Comparison of ENCODE assay signal across 19 cellular contexts in genomic region chr5:34026089-34026761, GRCh38. TPM values are rescaled to one million over a fixed set of nuclear protein-coding genes. Genes with fewer than 3 reads are reported as not detected.
DNase-seq lines count a peak whose midpoint lies in the region; ATAC-seq and TF ChIP-seq lines count a peak whose summit lies in the region.
"Had no signal": no experiment of that assay in that cellular context is flagged by ENCODE, and none has a peak within 500 bp of the region (broad histone marks: within the 10 kb centered on the region; RNA-seq: fewer than 3 reads in every experiment).

No MANE protein-coding gene starts in this region.

- H3K27ac Mint-ChIP-seq in MCF 10A (ENCODE audit: low read depth, unreplicated experiment) (peak overlapping the region; percentile 34), type B pancreatic cell (peak overlapping the region; percentile 7)

- H3K27me3 Mint-ChIP-seq in MCF 10A (ENCODE audit: insufficient read depth, unreplicated experiment) (no peaks in the 10 kb centered on the region), type B pancreatic cell (no peaks in the 10 kb centered on the region)
- H3K27me3 Mint-ChIP-seq: CD4-positive, alpha-beta memory T cell had no signal

- no peak overlapping the region for H3K27ac ChIP-seq in breast epithelium
- no peak overlapping the region for H3K27ac ChIP-seq in PC-9
- no peak overlapping the region for H3K27ac ChIP-seq in MM.1S (ENCODE audit: low read length)
- H3K27ac ChIP-seq: RWPE1, SJCRH30 had no signal

- intact Hi-C loops in MCF 10A (cut with micrococcal nuclease): no loop called here
- intact Hi-C loops in breast epithelium (cut with DNase I; ENCODE audit: low total_unique reads): no loop called here
- intact Hi-C loops in PC-9 (cut with micrococcal nuclease; ENCODE audit: unreplicated experiment): no loop called here

- no peak for TF ChIP-seq POLR2A in breast epithelium (IDR thresholded peaks at IDR 0.05)

- no peak for TF ChIP-seq CTCF in MCF 10A (IDR thresholded peaks at IDR 0.05; ENCODE audit: unreplicated experiment)
- TF ChIP-seq CTCF in breast epithelium (IDR thresholded peaks at IDR 0.05): no peak
- TF ChIP-seq CTCF in PC-9 (conservative IDR thresholded peaks at IDR 0.05): no peak
- TF ChIP-seq CTCF in type B pancreatic cell (conservative IDR thresholded peaks at IDR 0.05): no peak
- TF ChIP-seq CTCF in MM.1S (IDR thresholded peaks at IDR 0.05; ENCODE audit: low read length): no peak

- BruUV-seq in MCF 10A (replicated peaks; lab: Mats Ljungman, UMichigan) (no TSS peak), PC-9 (replicated peaks; lab: Mats Ljungman, UMichigan) (no TSS peak)

- H3K79me2 ChIP-seq in PC-9 (ENCODE audit: low read depth) (no peaks in the 10 kb centered on the region), MM.1S (ENCODE audit: low read length) (no peaks in the 10 kb centered on the region)

- H3K27me3 ChIP-seq in breast epithelium (no peaks in the 10 kb centered on the region), PC-9 (ENCODE audit: insufficient read depth, low read depth) (no peaks in the 10 kb centered on the region), MM.1S (replicated peaks; ENCODE audit: insufficient read depth, low read length) (no peaks in the 10 kb centered on the region)
- H3K27me3 ChIP-seq: SJCRH30 had no signal

- H3K4me3 ChIP-seq in breast epithelium (no peak overlapping the region), PC-9 (no peak overlapping the region), MM.1S (ENCODE audit: low read length) (no peak overlapping the region)
- H3K4me3 ChIP-seq: SJCRH30 had no signal

- peaks cover 4% of the 10 kb centered on the region for H3K36me3 Mint-ChIP-seq in MCF 10A (ENCODE audit: insufficient read depth, unreplicated experiment)
- peaks cover 17% of the 10 kb centered on the region for H3K36me3 Mint-ChIP-seq in type B pancreatic cell

- H3K9me3 Mint-ChIP-seq in MCF 10A (ENCODE audit: unreplicated experiment) (no peaks in the 10 kb centered on the region), type B pancreatic cell (no peaks in the 10 kb centered on the region)
- H3K9me3 Mint-ChIP-seq: CD4-positive, alpha-beta memory T cell had no signal

- H3K4me3 Mint-ChIP-seq in MCF 10A (ENCODE audit: unreplicated experiment) (no peak overlapping the region), type B pancreatic cell (no peak overlapping the region)
- H3K4me3 Mint-ChIP-seq: CD4-positive, alpha-beta memory T cell had no signal

- H3K9me2 ChIP-seq in PC-9 (ENCODE audit: insufficient read depth) (no peaks in the 10 kb centered on the region), MM.1S (replicated peaks; ENCODE audit: insufficient read depth, low read length) (no peaks in the 10 kb centered on the region)

- no peaks in the 10 kb centered on the region for H3F3A ChIP-seq in PC-9 (ENCODE audit: insufficient read depth, low read depth)
- H3F3A ChIP-seq in MM.1S (ENCODE audit: insufficient read depth, low read length): 0 out of 2 replicates have a peak, but pooled peaks cover 5% of the 10 kb centered on the region

- no peaks in the 10 kb centered on the region for H4K20me1 ChIP-seq in PC-9 (ENCODE audit: insufficient read depth)
- H4K20me1 ChIP-seq in MM.1S (ENCODE audit: insufficient read depth, low read length): no peaks in the 10 kb centered on the region

- CTCF ChIA-PET in MCF 10A (lab: Yijun Ruan, JAX): interaction anchor here (0.5 to 0.6 kb wide), 2 partner anchors 9 to 256 kb away, joined by 3 read pairs; no protein-coding TSS in a partner anchor
- CTCF ChIA-PET in PC-9 (lab: Charles Lee): no interaction called here

- H3K9me3 ChIP-seq in breast epithelium: no peaks in the 10 kb centered on the region
- H3K9me3 ChIP-seq in PC-9 (ENCODE audit: insufficient read depth, low read depth): no peaks in the 10 kb centered on the region
- H3K9me3 ChIP-seq in MM.1S (replicated peaks; ENCODE audit: insufficient read depth, low read length): no peaks in the 10 kb centered on the region
- H3K9me3 ChIP-seq: SJCRH30 had no signal

- POLR2A ChIA-PET in MCF 10A (lab: Yijun Ruan, JAX): no interaction called here
- POLR2A ChIA-PET in PC-9 (lab: Charles Lee; ENCODE audit: unreplicated experiment): no interaction called here

- H3K9ac ChIP-seq in MM.1S (ENCODE audit: low read length): no peak overlapping the region

- peak overlapping the region; percentile 46; the same call in 1 of the 2 replicates for H2AFZ ChIP-seq in PC-9
- H2AFZ ChIP-seq in MM.1S (ENCODE audit: low read length): no peak overlapping the region

- ATAC-seq in left lobe of liver: peak; percentile 95

- no peaks in the 10 kb centered on the region for H3K4me1 ChIP-seq in breast epithelium
- no peaks in the 10 kb centered on the region for H3K4me1 ChIP-seq in PC-9 (replicated peaks; ENCODE audit: insufficient read depth)
- peaks cover 9% of the 10 kb centered on the region for H3K4me1 ChIP-seq in MM.1S (ENCODE audit: low read length)
- H3K4me1 ChIP-seq: SJCRH30 had no signal

- H3K4me2 ChIP-seq in PC-9 (no peak overlapping the region), MM.1S (ENCODE audit: low read depth, low read length) (no peak overlapping the region)

- H3K4me1 Mint-ChIP-seq in MCF 10A (ENCODE audit: insufficient read depth, unreplicated experiment): peaks cover 6% of the 10 kb centered on the region
- H3K4me1 Mint-ChIP-seq in type B pancreatic cell (ENCODE audit: unreplicated experiment): peaks cover 6% of the 10 kb centered on the region

- DNase-seq in MCF 10A (ENCODE audit: unreplicated experiment): no peak
- no peak for DNase-seq in breast epithelium (ENCODE audit: low spot score in 2 of 2)
- DNase-seq in PC-9: no peak
- DNase-seq in left lobe of liver (ENCODE audit: low spot score): peak; percentile 90
- DNase-seq in type B pancreatic cell (ENCODE audit: extremely low spot score, unreplicated experiment): no peak
- DNase-seq in T1000 (lab: John Stamatoyannopoulos, UW): no peak
- DNase-seq in MM.1S: no peak
- no peak for DNase-seq in HuH-7 (ENCODE audit: low spot score)
- DNase-seq: ACHN; CD4-positive, alpha-beta memory T cell; DND-41; GF-D8; MV-4-11; NCI-H1436 treated with DMSO at 0.1 percent for 48 hours; SJCRH30 had no signal

- H3K36me3 ChIP-seq in breast epithelium: no peaks in the 10 kb centered on the region
- no peaks in the 10 kb centered on the region for H3K36me3 ChIP-seq in PC-9 (ENCODE audit: low read depth)
- no peaks in the 10 kb centered on the region for H3K36me3 ChIP-seq in MM.1S (replicated peaks; ENCODE audit: insufficient read depth, low read length)
- H3K36me3 ChIP-seq: SJCRH30 had no signal

RNA-seq across cellular contexts. Expression of gene C1QTNF3, which starts 16.8 kb away (rescaled TPM):
- total RNA-seq in MCF 10A (2022): 0.49 and 0.64 TPM in 2 replicates
- total RNA-seq in breast epithelium: 10 to 100 TPM in 2 of 3 donors, 1 to 10 TPM in 1; 4.0 to 28.8 (median 22.2) TPM
- total RNA-seq in PC-9 (2021): 8.3 and 9.4 TPM in 2 replicates
- 1.9 TPM for total RNA-seq in left lobe of liver
- total RNA-seq in type B pancreatic cell (ENCODE audit: low replicate concordance): 3.2 and 5.1 TPM in 2 replicates

RNA-seq across cellular contexts. Expression of gene AMACR, which starts 18.4 kb away (rescaled TPM):
- total RNA-seq in MCF 10A (2022): 6.6 and 7.9 TPM in 2 replicates
- 10 to 100 TPM in 2 of 3 donors, 1 to 10 TPM in 1; 8.2 to 14.4 (median 13.8) TPM for total RNA-seq in breast epithelium
- total RNA-seq in PC-9 (2021): 31.1 and 31.2 TPM in 2 replicates
- total RNA-seq in left lobe of liver: 58.0 TPM
- 30.7 and 35.1 TPM in 2 replicates for total RNA-seq in type B pancreatic cell (ENCODE audit: low replicate concordance)

RNA-seq across cellular contexts. Expression of gene SLC45A2, which starts 41.7 kb away (rescaled TPM):
- total RNA-seq in MCF 10A (2022): not detected in 2 replicates
- total RNA-seq in breast epithelium: not detected
- 0.20 and 0.33 TPM in 2 replicates for total RNA-seq in PC-9 (2021)
- total RNA-seq in left lobe of liver: 0.48 TPM
- 0.62 and 2.1 TPM in 2 replicates for total RNA-seq in type B pancreatic cell (ENCODE audit: low replicate concordance)
- total RNA-seq: CD4-positive, alpha-beta memory T cell; LHCN-M2; NCI-H460; OCI-LY7; SJCRH30 had no signal
